In the genomic region with DNA sequence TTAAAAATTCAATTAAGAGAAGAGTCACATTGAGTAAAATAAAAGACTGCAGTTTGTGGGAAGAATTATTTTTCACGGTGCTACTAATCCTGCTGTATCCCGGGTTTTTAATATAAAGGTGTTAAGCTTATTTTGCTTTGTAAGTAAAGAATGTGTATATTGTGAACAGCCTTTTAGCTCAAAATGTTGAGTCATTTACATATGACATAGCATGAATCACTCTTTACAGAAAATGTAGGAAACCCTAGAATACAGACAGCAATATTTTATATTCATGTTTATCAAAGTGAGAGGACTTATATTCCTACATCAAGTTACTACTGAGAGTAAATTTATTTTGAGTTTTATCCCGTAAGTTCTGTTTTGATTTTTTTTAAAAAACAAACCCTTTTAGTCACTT, we compare ENCODE assay signal across 27 cellular contexts. TPM values are rescaled to one million over a fixed set of nuclear protein-coding genes. Genes with fewer than 3 reads are reported as not detected.
"Had no signal": no experiment of that assay in that cellular context is flagged by ENCODE, and none has a peak within 500 bp of the region (broad histone marks: within the 10 kb centered on the region; RNA-seq: fewer than 3 reads in every experiment).

No MANE protein-coding gene starts in this region.

- H3K27me3 Mint-ChIP-seq: activated B cell treated with CpG ODN at 0.5 μM for 24 hours; activated CD4-positive, alpha-beta memory T cell treated with anti-CD3 and anti-CD28 coated beads, Interleukin-2, amount 10 ng/mL, durations not matched to agents 7 days and 5 days; activated CD8-positive, alpha-beta memory T cell treated with anti-CD3 and anti-CD28 coated beads, Interleukin-2, amount 10 ng/mL, durations not matched to agents 7 days and 5 days; activated naive CD8-positive, alpha-beta T cell treated with anti-CD3 and anti-CD28 coated beads for 36 hours; activated T-helper 17 cell treated with anti-CD3 and anti-CD28 coated beads, Interleukin-2, amount 50 U/mL, for 72 hours; naive thymus-derived CD4-positive, alpha-beta T cell; stimulated activated naive CD8-positive, alpha-beta T cell treated with anti-CD3 and anti-CD28 coated beads, Interleukin-15, amount 100 ng/mL, for 72 hours had no signal

- H3K36me3 Mint-ChIP-seq: activated CD8-positive, alpha-beta memory T cell treated with anti-CD3 and anti-CD28 coated beads, Interleukin-2, amount 10 ng/mL, durations not matched to agents 7 days and 5 days; activated naive CD8-positive, alpha-beta T cell treated with anti-CD3 and anti-CD28 coated beads for 36 hours; naive thymus-derived CD4-positive, alpha-beta T cell had no signal

- ATAC-seq: activated CD8-positive, alpha-beta memory T cell treated with anti-CD3 and anti-CD28 coated beads, Interleukin-2, amount 10 ng/mL, durations not matched to agents 7 days and 5 days; activated T-helper 17 cell treated with anti-CD3 and anti-CD28 coated beads, Interleukin-2, amount 50 U/mL, for 72 hours; body of pancreas; esophagus mucosa; left cardiac atrium; naive thymus-derived CD4-positive, alpha-beta T cell; psoas muscle; right cardiac atrium; stimulated activated naive CD8-positive, alpha-beta T cell treated with anti-CD3 and anti-CD28 coated beads, Interleukin-15, amount 100 ng/mL, for 72 hours had no signal

- H3K4me1 Mint-ChIP-seq: activated B cell treated with CpG ODN at 0.5 μM for 24 hours; activated CD4-positive, alpha-beta memory T cell treated with anti-CD3 and anti-CD28 coated beads, Interleukin-2, amount 10 ng/mL, durations not matched to agents 7 days and 5 days; activated CD8-positive, alpha-beta memory T cell treated with anti-CD3 and anti-CD28 coated beads, Interleukin-2, amount 10 ng/mL, durations not matched to agents 7 days and 5 days; activated naive CD8-positive, alpha-beta T cell treated with anti-CD3 and anti-CD28 coated beads for 36 hours; activated T-helper 17 cell treated with anti-CD3 and anti-CD28 coated beads, Interleukin-2, amount 50 U/mL, for 72 hours; stimulated activated naive CD8-positive, alpha-beta T cell treated with anti-CD3 and anti-CD28 coated beads, Interleukin-15, amount 100 ng/mL, for 72 hours had no signal

- H3K4me3 Mint-ChIP-seq: activated B cell treated with CpG ODN at 0.5 μM for 24 hours; activated CD4-positive, alpha-beta memory T cell treated with anti-CD3 and anti-CD28 coated beads, Interleukin-2, amount 10 ng/mL, durations not matched to agents 7 days and 5 days; activated CD8-positive, alpha-beta memory T cell treated with anti-CD3 and anti-CD28 coated beads, Interleukin-2, amount 10 ng/mL, durations not matched to agents 7 days and 5 days; activated naive CD8-positive, alpha-beta T cell treated with anti-CD3 and anti-CD28 coated beads for 36 hours; activated T-helper 17 cell treated with anti-CD3 and anti-CD28 coated beads, Interleukin-2, amount 50 U/mL, for 72 hours; naive thymus-derived CD4-positive, alpha-beta T cell; neural progenitor cell; stimulated activated naive CD8-positive, alpha-beta T cell treated with anti-CD3 and anti-CD28 coated beads, Interleukin-15, amount 100 ng/mL, for 72 hours had no signal

- H3K9me3 ChIP-seq: body of pancreas, psoas muscle, suprapubic skin, vagina had no signal

- H3K27ac ChIP-seq: body of pancreas, neural progenitor cell, psoas muscle, skin epidermis, suprapubic skin, vagina had no signal

- DNase-seq: activated B cell treated with CpG ODN at 0.5 μM for 24 hours; activated CD4-positive, alpha-beta memory T cell treated with anti-CD3 and anti-CD28 coated beads, Interleukin-2, amount 10 ng/mL, durations not matched to agents 7 days and 5 days; activated CD4-positive, alpha-beta T cell treated with anti-CD3 and anti-CD28 coated beads for 48 hours; activated CD8-positive, alpha-beta memory T cell treated with anti-CD3 and anti-CD28 coated beads, Interleukin-2, amount 10 ng/mL, durations not matched to agents 7 days and 5 days; activated naive CD4-positive, alpha-beta T cell; activated naive CD8-positive, alpha-beta T cell treated with anti-CD3 and anti-CD28 coated beads for 36 hours; body of pancreas; central memory CD4-positive, alpha-beta T cell; cortex of kidney; left cardiac atrium; mesendoderm; naive thymus-derived CD4-positive, alpha-beta T cell; psoas muscle; right cardiac atrium; stimulated activated CD4-positive, alpha-beta T cell treated with anti-CD3 and anti-CD28 coated beads, Interleukin-4, amount 100 ng/mL, for 1 hour; stimulated activated naive CD8-positive, alpha-beta T cell treated with anti-CD3 and anti-CD28 coated beads, Interleukin-15, amount 100 ng/mL, for 72 hours; T-helper 9 cell; trophoblast cell had no signal

- H3K36me3 ChIP-seq: neural progenitor cell, suprapubic skin, vagina had no signal

- H3K9ac ChIP-seq: neural progenitor cell had no signal

- H3K9me3 Mint-ChIP-seq: activated B cell treated with CpG ODN at 0.5 μM for 24 hours; activated CD4-positive, alpha-beta memory T cell treated with anti-CD3 and anti-CD28 coated beads, Interleukin-2, amount 10 ng/mL, durations not matched to agents 7 days and 5 days; activated naive CD8-positive, alpha-beta T cell treated with anti-CD3 and anti-CD28 coated beads for 36 hours; activated T-helper 17 cell treated with anti-CD3 and anti-CD28 coated beads, Interleukin-2, amount 50 U/mL, for 72 hours; neural progenitor cell; stimulated activated naive CD8-positive, alpha-beta T cell treated with anti-CD3 and anti-CD28 coated beads, Interleukin-15, amount 100 ng/mL, for 72 hours had no signal

- H3K4me1 ChIP-seq: body of pancreas, psoas muscle, suprapubic skin, vagina had no signal

- H3K4me3 ChIP-seq: body of pancreas, neural progenitor cell, psoas muscle, skin epidermis, suprapubic skin, vagina had no signal

- H3K27ac Mint-ChIP-seq: activated B cell treated with CpG ODN at 0.5 μM for 24 hours; activated CD4-positive, alpha-beta memory T cell treated with anti-CD3 and anti-CD28 coated beads, Interleukin-2, amount 10 ng/mL, durations not matched to agents 7 days and 5 days; activated CD8-positive, alpha-beta memory T cell treated with anti-CD3 and anti-CD28 coated beads, Interleukin-2, amount 10 ng/mL, durations not matched to agents 7 days and 5 days; activated naive CD8-positive, alpha-beta T cell treated with anti-CD3 and anti-CD28 coated beads for 36 hours; activated T-helper 17 cell treated with anti-CD3 and anti-CD28 coated beads, Interleukin-2, amount 50 U/mL, for 72 hours; naive thymus-derived CD4-positive, alpha-beta T cell; neural progenitor cell; stimulated activated naive CD8-positive, alpha-beta T cell treated with anti-CD3 and anti-CD28 coated beads, Interleukin-15, amount 100 ng/mL, for 72 hours had no signal

- H3K27me3 ChIP-seq: body of pancreas, neural progenitor cell, suprapubic skin, vagina had no signal

RNA-seq across cellular contexts. Expression of a gene that starts 39.7 kb away (rescaled TPM):
- total RNA-seq: activated B cell treated with CpG ODN at 0.5 μM for 24 hours; activated CD4-positive, alpha-beta memory T cell treated with anti-CD3 and anti-CD28 coated beads, Interleukin-2, amount 10 ng/mL, durations not matched to agents 7 days and 5 days; activated naive CD8-positive, alpha-beta T cell treated with anti-CD3 and anti-CD28 coated beads for 36 hours; activated T-helper 17 cell treated with anti-CD3 and anti-CD28 coated beads, Interleukin-2, amount 50 U/mL, for 72 hours; esophagus mucosa; glomerular endothelial cell; left cardiac atrium; mucosa of gallbladder; naive thymus-derived CD4-positive, alpha-beta T cell; osteoblast; psoas muscle; right cardiac atrium had no signal
